In the genomic region with DNA sequence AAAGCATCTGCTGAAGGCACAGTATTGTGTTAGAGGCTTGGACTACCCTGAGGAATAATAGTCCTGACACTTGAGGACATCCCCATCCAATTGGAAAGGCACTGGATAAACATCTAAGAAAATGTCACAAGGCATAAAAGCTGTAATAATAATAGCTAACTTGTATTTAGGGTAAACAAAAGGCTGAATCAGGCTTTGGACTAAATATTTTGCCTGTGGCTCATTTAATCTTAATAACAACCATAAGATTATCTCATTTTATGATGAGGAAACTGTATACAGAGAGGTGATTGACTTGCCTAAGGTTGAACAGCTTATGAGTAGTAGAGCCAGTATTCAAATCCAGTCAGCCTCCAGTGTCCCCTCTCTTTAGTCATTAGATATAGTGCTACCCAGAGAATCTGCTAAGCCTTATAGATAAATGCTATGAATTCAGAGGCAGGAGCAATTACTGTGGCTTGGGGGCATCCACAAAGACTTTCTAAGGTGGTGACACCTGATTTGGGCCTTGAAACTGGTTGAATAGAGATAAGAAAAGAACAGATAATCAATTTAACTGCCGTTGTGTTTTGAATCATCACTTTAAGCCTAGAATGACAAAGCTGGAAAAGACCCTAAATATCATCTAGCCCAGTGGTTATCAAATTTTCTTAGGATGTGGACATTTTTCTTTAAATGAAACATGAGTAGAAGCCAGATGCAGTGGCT, we compare ENCODE assay signal across 28 cellular contexts. TPM values are rescaled to one million over a fixed set of nuclear protein-coding genes. Genes with fewer than 3 reads are reported as not detected.
DNase-seq lines count a peak whose midpoint lies in the region; FAIRE-seq and TF ChIP-seq lines count a peak whose summit lies in the region.
"Had no signal": no experiment of that assay in that cellular context is flagged by ENCODE, and none has a peak within 500 bp of the region (broad histone marks: within the 10 kb centered on the region; RNA-seq: fewer than 3 reads in every experiment).

No MANE protein-coding gene starts in this region.

- H3K36me3 ChIP-seq in bronchial epithelial cell (ENCODE audit: control insufficient read depth, insufficient read depth, low read length), result peaks cover 6% of the 10 kb centered on the region
- H3K36me3 ChIP-seq in colonic mucosa, result no peaks in the 10 kb centered on the region
- H3K36me3 ChIP-seq: BE2C had no signal

- no peaks in the 10 kb centered on the region for H3K9me3 ChIP-seq in colonic mucosa
- H3K9me3 ChIP-seq: BE2C, HAP-1 had no signal

- DNase-seq in activated CD4-positive, alpha-beta T cell treated with anti-CD3 and anti-CD28 coated beads, Interleukin-2, amount 10 ng/mL, durations not matched to agents 24 days and 14 days, result no peak
- DNase-seq in activated CD4-positive, alpha-beta T cell treated with anti-CD3 and anti-CD28 coated beads for 1 hour, result no peak
- DNase-seq in bronchial epithelial cell (ENCODE audit: low read depth) (peak; percentile 50), fibroblast of villous mesenchyme (ENCODE audit: low read depth) (peak; percentile 35), NCI-H446 (lab: John Stamatoyannopoulos, UW) (no peak), occipital lobe (lab: John Stamatoyannopoulos, UW) (no peak), colonic mucosa (no peak), MV-4-11 (lab: John Stamatoyannopoulos, UW) (no peak)
- DNase-seq: ACHN; BE2C; Calu3; DMS153; DND-41; GOT3; Kasumi-1; NCI-H1105 treated with DMSO at 0.1 percent for 48 hours; NCI-H146; NCI-H1930; NCI-H2107; NCI-H446 treated with DMSO at 0.1 percent for 48 hours; NCI-H526; NCI-H82; NK-92 treated with Interleukin-12 subunit alpha and Interleukin-12 subunit beta, amount 100 ng/mL, for 24 hours; SHP77 had no signal

- H3K4me1 Mint-ChIP-seq in activated CD4-positive, alpha-beta T cell treated with anti-CD3 and anti-CD28 coated beads, Interleukin-2, amount 10 ng/mL, durations not matched to agents 24 days and 14 days, result no peaks in the 10 kb centered on the region

- H3K27me3 ChIP-seq in bronchial epithelial cell (ENCODE audit: control insufficient read depth, insufficient read depth, low read length) (no peaks in the 10 kb centered on the region), colonic mucosa (no peaks in the 10 kb centered on the region)
- H3K27me3 ChIP-seq: BE2C had no signal

- no peak overlapping the region for H3K9ac ChIP-seq in colonic mucosa (ENCODE audit: low read depth in 2 of 2, low read length in 2 of 2)

- H3K4me3 ChIP-seq in bronchial epithelial cell (ENCODE audit: low read depth, low read length) (no peak overlapping the region), fibroblast of villous mesenchyme (ENCODE audit: low read depth, low read length) (no peak overlapping the region), colonic mucosa (no peak overlapping the region)
- H3K4me3 ChIP-seq: HAP-1 had no signal

- intact Hi-C loops in activated CD4-positive, alpha-beta T cell treated with anti-CD3 and anti-CD28 coated beads, Interleukin-2, amount 10 ng/mL, durations not matched to agents 24 days and 14 days (cut with micrococcal nuclease), result no loop called here
- intact Hi-C loops in colonic mucosa (cut with DNase I), result no loop called here

- H3K27ac Mint-ChIP-seq in activated CD4-positive, alpha-beta T cell treated with anti-CD3 and anti-CD28 coated beads, Interleukin-2, amount 10 ng/mL, durations not matched to agents 24 days and 14 days, result peak overlapping the region; percentile 67

- H3K27ac ChIP-seq in colonic mucosa, result no peak overlapping the region
- H3K27ac ChIP-seq: 22Rv1, RWPE1 had no signal

- H3K4me1 ChIP-seq in colonic mucosa, result no peaks in the 10 kb centered on the region
- H3K4me1 ChIP-seq: BE2C, HAP-1 had no signal

- peaks cover 2% of the 10 kb centered on the region for H3K36me3 Mint-ChIP-seq in activated CD4-positive, alpha-beta T cell treated with anti-CD3 and anti-CD28 coated beads, Interleukin-2, amount 10 ng/mL, durations not matched to agents 24 days and 14 days (ENCODE audit: low read depth)

- H3K27me3 Mint-ChIP-seq in activated CD4-positive, alpha-beta T cell treated with anti-CD3 and anti-CD28 coated beads, Interleukin-2, amount 10 ng/mL, durations not matched to agents 24 days and 14 days, result no peaks in the 10 kb centered on the region

- no peaks in the 10 kb centered on the region for H3K9me3 Mint-ChIP-seq in activated CD4-positive, alpha-beta T cell treated with anti-CD3 and anti-CD28 coated beads, Interleukin-2, amount 10 ng/mL, durations not matched to agents 24 days and 14 days

- no peak for TF ChIP-seq CTCF in bronchial epithelial cell (IDR thresholded peaks at IDR 0.05; ENCODE audit: insufficient read depth, low read length, severe bottlenecking)
- no peak for TF ChIP-seq CTCF in fibroblast of villous mesenchyme (IDR thresholded peaks at IDR 0.05; ENCODE audit: insufficient read depth, low read depth, low read length)
- TF ChIP-seq CTCF in colonic mucosa (IDR thresholded peaks at IDR 0.05), result no peak

- H3K4me3 Mint-ChIP-seq in activated CD4-positive, alpha-beta T cell treated with anti-CD3 and anti-CD28 coated beads, Interleukin-2, amount 10 ng/mL, durations not matched to agents 24 days and 14 days, result no peak overlapping the region

- FAIRE-seq in bronchial epithelial cell (lab: Jason Lieb, UNC), result no peak

RNA-seq across cellular contexts. Expression of a gene that starts 7.5 kb away (rescaled TPM):
- total RNA-seq in activated CD4-positive, alpha-beta T cell treated with anti-CD3 and anti-CD28 coated beads, Interleukin-2, amount 10 ng/mL, durations not matched to agents 24 days and 14 days, result 9.4 and 10.4 TPM in 2 replicates
- total RNA-seq in bronchial epithelial cell (1.3 and 2.8 TPM in 2 replicates), fibroblast of villous mesenchyme (8.1 and 9.1 TPM in 2 replicates), occipital lobe (5.5 TPM), colonic mucosa (10 to 100 TPM; 13.3 to 13.4 TPM)

RNA-seq across cellular contexts. Expression of a gene that starts 13.9 kb away (rescaled TPM):
- total RNA-seq in activated CD4-positive, alpha-beta T cell treated with anti-CD3 and anti-CD28 coated beads, Interleukin-2, amount 10 ng/mL, durations not matched to agents 24 days and 14 days, result 0.47 and 1.8 TPM in 2 replicates
- total RNA-seq in bronchial epithelial cell (0.53 and 0.90 TPM in 2 replicates), fibroblast of villous mesenchyme (0.43 and 1.3 TPM in 2 replicates), occipital lobe (1.7 TPM), colonic mucosa (1 to 10 TPM; 1.5 TPM)
- total RNA-seq: G401 had no signal

RNA-seq across cellular contexts. Expression of a gene that starts 16.1 kb away (rescaled TPM):
- total RNA-seq in activated CD4-positive, alpha-beta T cell treated with anti-CD3 and anti-CD28 coated beads, Interleukin-2, amount 10 ng/mL, durations not matched to agents 24 days and 14 days, result 5.5 and 6.0 TPM in 2 replicates
- total RNA-seq in bronchial epithelial cell (2.9 and 3.7 TPM in 2 replicates), fibroblast of villous mesenchyme (3.2 and 5.6 TPM in 2 replicates), occipital lobe (13.9 TPM), colonic mucosa (1 to 10 TPM; 4.6 to 5.2 TPM)

RNA-seq across cellular contexts. Expression of a gene that starts 16.4 kb away (rescaled TPM):
- 27.6 and 28.5 TPM in 2 replicates for total RNA-seq in activated CD4-positive, alpha-beta T cell treated with anti-CD3 and anti-CD28 coated beads, Interleukin-2, amount 10 ng/mL, durations not matched to agents 24 days and 14 days
- total RNA-seq in bronchial epithelial cell (31.1 and 37.9 TPM in 2 replicates), fibroblast of villous mesenchyme (36.7 and 43.5 TPM in 2 replicates), occipital lobe (21.5 TPM), colonic mucosa (10 to 100 TPM; 49.8 to 58.5 TPM)

RNA-seq across cellular contexts. Expression of a gene that starts 17.4 kb away (rescaled TPM):
- total RNA-seq in activated CD4-positive, alpha-beta T cell treated with anti-CD3 and anti-CD28 coated beads, Interleukin-2, amount 10 ng/mL, durations not matched to agents 24 days and 14 days, result 2.0 and 2.4 TPM in 2 replicates
- 1.8 and 2.6 TPM in 2 replicates for total RNA-seq in bronchial epithelial cell
- total RNA-seq in fibroblast of villous mesenchyme, result 3.9 and 5.2 TPM in 2 replicates
- total RNA-seq in occipital lobe, result 2.8 TPM
- total RNA-seq in colonic mucosa, result 1 to 10 TPM; 3.5 to 4.0 TPM

Comparison
In these comparisons a context has a peak if more than half of its experiments do, and no peak if none do; other contexts are left out.
1. DNase-seq: peak in bronchial epithelial cell (single experiment) and fibroblast of villous mesenchyme (single experiment); none in activated CD4-positive, alpha-beta T cell treated with anti-CD3 and anti-CD28 coated beads, Interleukin-2, amount 10 ng/mL, durations not matched to agents 24 days and 14 days (single experiment), activated CD4-positive, alpha-beta T cell treated with anti-CD3 and anti-CD28 coated beads for 1 hour (single experiment), NCI-H446 (0 of 2), occipital lobe (single experiment), colonic mucosa (single experiment) and MV-4-11 (single experiment).